In the genomic region with DNA sequence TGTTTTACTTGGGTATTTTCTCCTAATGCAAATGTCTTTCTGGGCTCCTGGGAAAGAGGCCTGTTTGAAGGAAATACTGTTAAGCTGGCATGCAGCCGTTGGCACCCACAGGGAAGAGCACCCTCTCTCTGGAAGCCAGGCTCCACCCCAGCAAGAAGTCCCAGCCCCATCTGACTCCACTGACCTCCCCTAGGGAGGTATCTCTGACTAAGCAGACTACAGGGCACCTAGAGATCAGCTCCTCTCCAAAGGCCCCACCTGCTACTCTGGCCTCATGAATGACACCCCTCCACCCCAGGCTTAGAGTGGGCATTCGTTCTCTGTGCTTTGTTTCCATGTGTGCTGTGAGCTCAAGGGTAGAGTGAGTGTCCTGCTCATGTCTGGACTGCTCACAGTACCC, we compare ENCODE assay signal across 25 cellular contexts.
"Had no signal": no experiment of that assay in that cellular context is flagged by ENCODE, and none has a peak within 500 bp of the region (broad histone marks: within the 10 kb centered on the region; RNA-seq: fewer than 3 reads in every experiment).

No MANE protein-coding gene starts in this region.

- H3K36me3 ChIP-seq: lower lobe of right lung, neutrophil, sigmoid colon, stomach, suprapubic skin, tibial nerve, uterus had no signal

- ATAC-seq: activated CD8-positive, alpha-beta T cell treated with anti-CD3 and anti-CD28 coated beads, Interleukin-2, amount 10 ng/mL, durations not matched to agents 7 days and 5 days; foreskin keratinocyte; left lobe of liver; lower lobe of right lung; natural killer cell; stimulated activated memory B cell treated with anti-CD40 and anti-IgM and Interleukin-4, amounts not matched to agents 10 μg/mL and 1 μg/mL and 100 μg/mL, for 72 hours had no signal

- H3K36me3 Mint-ChIP-seq: activated naive CD8-positive, alpha-beta T cell treated with anti-CD3 and anti-CD28 coated beads for 36 hours; mesothelial cell of epicardium; natural killer cell; stimulated activated memory B cell treated with anti-CD40 and anti-IgM and Interleukin-4, amounts not matched to agents 10 μg/mL and 1 μg/mL and 100 μg/mL, for 72 hours had no signal

- H3K4me3 Mint-ChIP-seq: activated T-helper 1 cell treated with anti-CD3 and anti-CD28 coated beads, Interleukin-12 subunit alpha, Interleukin-12 subunit beta, Interleukin-2, Interleukin-4 antibody, amounts not matched to agents 30 ng/mL and 10 ng/mL and 1 ng/mL, durations not matched to agents 14 hours and 24 hours and 36 hours had no signal

- H3K9me3 ChIP-seq: lower lobe of right lung, neutrophil, sigmoid colon, stomach, suprapubic skin, tibial nerve, uterus had no signal

- H3K4me3 ChIP-seq: tibial nerve, uterus had no signal

- H3K27me3 Mint-ChIP-seq: stimulated activated memory B cell treated with anti-CD40 and anti-IgM and Interleukin-4, amounts not matched to agents 10 μg/mL and 1 μg/mL and 100 μg/mL, for 72 hours had no signal

- H3K9me3 Mint-ChIP-seq: activated naive CD8-positive, alpha-beta T cell treated with anti-CD3 and anti-CD28 coated beads for 36 hours; activated T-helper 1 cell treated with anti-CD3 and anti-CD28 coated beads, Interleukin-12 subunit alpha, Interleukin-12 subunit beta, Interleukin-2, Interleukin-4 antibody, amounts not matched to agents 30 ng/mL and 10 ng/mL and 1 ng/mL, durations not matched to agents 14 hours and 24 hours and 36 hours; mesothelial cell of epicardium; natural killer cell; stimulated activated memory B cell treated with anti-CD40 and anti-IgM and Interleukin-4, amounts not matched to agents 10 μg/mL and 1 μg/mL and 100 μg/mL, for 72 hours; T-helper 2 cell treated with Interferon-gamma antibody and Interleukin-4, amounts not matched to agents 5 μg/mL and 100 μg/mL, for 36 hours had no signal

- DNase-seq: activated CD4-positive, alpha-beta T cell treated with anti-CD3 and anti-CD28 coated beads for 1 hour; activated CD4-positive, alpha-beta T cell treated with anti-CD3 and anti-CD28 coated beads, Interleukin-2, amount 50 U/mL, for 1 hour; activated CD8-positive, alpha-beta T cell treated with anti-CD3 and anti-CD28 coated beads, Interleukin-2, amount 10 ng/mL, durations not matched to agents 7 days and 5 days; activated gamma-delta T cell; activated naive CD8-positive, alpha-beta T cell treated with anti-CD3 and anti-CD28 coated beads for 36 hours; central memory CD4-positive, alpha-beta T cell; dermis blood vessel endothelial cell; effector CD8-positive, alpha-beta T cell; erythroblast; foreskin keratinocyte; kidney; lower lobe of right lung; natural killer cell; sigmoid colon; stimulated activated CD4-positive, alpha-beta T cell treated with anti-CD3 and anti-CD28 coated beads, Interleukin-15, amount 100 ng/mL, for 24 hours; stomach; uterus had no signal

- H3K27ac Mint-ChIP-seq: activated CD8-positive, alpha-beta T cell treated with anti-CD3 and anti-CD28 coated beads, Interleukin-2, amount 10 ng/mL, durations not matched to agents 7 days and 5 days; activated naive CD8-positive, alpha-beta T cell treated with anti-CD3 and anti-CD28 coated beads for 36 hours; activated T-helper 1 cell treated with anti-CD3 and anti-CD28 coated beads, Interleukin-12 subunit alpha, Interleukin-12 subunit beta, Interleukin-2, Interleukin-4 antibody, amounts not matched to agents 30 ng/mL and 10 ng/mL and 1 ng/mL, durations not matched to agents 14 hours and 24 hours and 36 hours; T-helper 2 cell treated with Interferon-gamma antibody and Interleukin-4, amounts not matched to agents 5 μg/mL and 100 μg/mL, for 36 hours had no signal

- H3K27me3 ChIP-seq: sigmoid colon, uterus had no signal
